ENCODE assay signal across 28 cellular contexts in genomic region chr11:64592656-64593055, GRCh38. TPM values are rescaled to one million over a fixed set of nuclear protein-coding genes. Genes with fewer than 3 reads are reported as not detected.
"Had no signal": no experiment of that assay in that cellular context is flagged by ENCODE, and none has a peak within 500 bp of the region (broad histone marks: within the 10 kb centered on the region; RNA-seq: fewer than 3 reads in every experiment).

No MANE protein-coding gene starts in this region.

- H3K27ac ChIP-seq: dorsolateral prefrontal cortex, heart left ventricle, left ventricle myocardium inferior, ovary, sigmoid colon, skin epidermis, suprapubic skin, thyroid gland, uterus had no signal

- H3K4me1 Mint-ChIP-seq: immature natural killer cell, naive B cell, nephron had no signal

- H3K36me3 ChIP-seq: heart left ventricle, left ventricle myocardium inferior, ovary, sigmoid colon, suprapubic skin, thyroid gland, uterus had no signal

- H3K36me3 Mint-ChIP-seq: type B pancreatic cell had no signal

- H3K4me1 ChIP-seq: heart left ventricle, left ventricle myocardium inferior, sigmoid colon, suprapubic skin, thyroid gland, uterus had no signal

- ATAC-seq: heart left ventricle, left cardiac atrium had no signal

- H3K4me3 ChIP-seq: dorsolateral prefrontal cortex, heart left ventricle, left ventricle myocardium inferior, ovary, sigmoid colon, skin epidermis, suprapubic skin, thyroid gland, uterus had no signal

- H3K4me3 Mint-ChIP-seq: immature natural killer cell, naive B cell, nephron, type B pancreatic cell had no signal

- DNase-seq: central memory CD4-positive, alpha-beta T cell; cortex of kidney; effector CD8-positive, alpha-beta T cell; foreskin melanocyte; hypothalamus; immature natural killer cell; left cardiac atrium; left ventricle myocardium inferior; mesendoderm; naive B cell; sigmoid colon; stimulated activated CD4-positive, alpha-beta T cell treated with anti-CD3 and anti-CD28 coated beads, Interleukin-12 subunit alpha, Interleukin-12 subunit beta, amount 100 ng/mL, for 4 hours; stimulated activated naive CD4-positive, alpha-beta T cell treated with Interleukin-2 at 50 U/mL for 16 hours; thyroid gland; uterus had no signal

- H3K27me3 ChIP-seq: dorsolateral prefrontal cortex, ovary, sigmoid colon, thyroid gland, uterus had no signal

- H3K9me3 ChIP-seq: ovary, thyroid gland, uterus had no signal

- H3K27ac Mint-ChIP-seq: immature natural killer cell, nephron, progenitor cell of endocrine pancreas, type B pancreatic cell had no signal

RNA-seq across cellular contexts. Expression of gene SLC22A12, which starts 1.6 kb away (rescaled TPM):
- total RNA-seq: dorsolateral prefrontal cortex, glomerular endothelial cell, heart left ventricle, left cardiac atrium, left ventricle myocardium inferior, lung microvascular endothelial cell, ovary, progenitor cell of endocrine pancreas, renal cortical epithelial cell, sigmoid colon, suprapubic skin, thyroid gland, uterus had no signal
- polyA plus RNA-seq: esophagus, heart left ventricle, immature natural killer cell, keratinocyte, ovary, sigmoid colon had no signal

RNA-seq across cellular contexts. Expression of gene SLC22A11, which starts 36.9 kb away (rescaled TPM):
- total RNA-seq: glomerular endothelial cell, heart left ventricle, left cardiac atrium, left ventricle myocardium inferior, lung microvascular endothelial cell, progenitor cell of endocrine pancreas, renal cortical epithelial cell, sigmoid colon, suprapubic skin, thyroid gland had no signal
- polyA plus RNA-seq: esophagus, heart left ventricle, immature natural killer cell, keratinocyte had no signal
